Comparison of ENCODE assay signal across 11 cellular contexts in the genomic region with DNA sequence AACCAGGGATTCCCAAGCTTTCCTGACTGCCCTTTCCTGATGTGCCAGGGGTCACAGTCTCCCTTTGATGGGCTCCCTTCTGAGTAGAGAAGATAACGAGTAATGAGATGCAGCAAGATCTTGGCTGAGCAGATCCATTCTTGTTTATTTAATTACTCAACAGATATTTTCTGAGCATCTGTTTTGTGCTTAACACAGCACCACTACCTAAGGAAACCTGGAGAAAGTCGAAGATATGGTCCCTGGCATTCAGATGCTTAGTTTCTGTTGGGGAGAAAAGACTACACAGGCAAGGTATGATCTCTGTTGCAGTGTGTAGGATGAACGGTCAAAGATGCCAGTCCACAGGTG. TPM values are rescaled to one million over a fixed set of nuclear protein-coding genes. Genes with fewer than 3 reads are reported as not detected.
DNase-seq lines count a peak whose midpoint lies in the region; ATAC-seq and TF ChIP-seq lines count a peak whose summit lies in the region.
"Had no signal": no experiment of that assay in that cellular context is flagged by ENCODE, and none has a peak within 500 bp of the region (broad histone marks: within the 10 kb centered on the region; RNA-seq: fewer than 3 reads in every experiment).

No MANE protein-coding gene starts in this region.

- H2AFZ ChIP-seq in SK-N-SH (ENCODE audit: low read depth) (no peak overlapping the region), mammary epithelial cell (ENCODE audit: low read depth, low read length) (no peak overlapping the region)

- H4K20me1 ChIP-seq in SK-N-SH (ENCODE audit: insufficient read depth), result no peaks in the 10 kb centered on the region
- no peaks in the 10 kb centered on the region for H4K20me1 ChIP-seq in mammary epithelial cell (ENCODE audit: insufficient read depth, low read length)

- TF ChIP-seq RAD21 in SK-N-SH (IDR thresholded peaks at IDR 0.05; ENCODE audit: low read length), result no peak

- H3K4me1 ChIP-seq in SK-N-SH (ENCODE audit: control insufficient read depth in 1 of 2, insufficient read depth in 2 of 2, low read depth in 1 of 2, low read length in 1 of 2) (peaks cover 41 to 49% of the 10 kb centered on the region in 2 experiments), mammary epithelial cell (ENCODE audit: insufficient read depth, low read length) (peaks cover 46% of the 10 kb centered on the region), lower lobe of right lung (peaks cover 59% of the 10 kb centered on the region)

- H3K27me3 Mint-ChIP-seq in type B pancreatic cell, result peaks cover 3% of the 10 kb centered on the region
- peaks cover 10 to 38% of the 10 kb centered on the region in 2 donors for H3K27me3 Mint-ChIP-seq in effector memory CD8-positive, alpha-beta T cell

- intact Hi-C loops in mammary epithelial cell (cut with micrococcal nuclease) (loop anchor here (10.0 kb wide), 1 partner anchor 326 kb away; a partner anchor contains a TSS), lower lobe of right lung (cut with DNase I) (no loop called here)

- H3K4me3 Mint-ChIP-seq in type B pancreatic cell, result peak overlapping the region; percentile 95
- no peak overlapping the region for H3K4me3 Mint-ChIP-seq in effector memory CD8-positive, alpha-beta T cell
- H3K4me3 Mint-ChIP-seq: activated naive CD8-positive, alpha-beta T cell treated with anti-CD3 and anti-CD28 coated beads, Interleukin-2, amount 10 ng/mL, durations not matched to agents 7 days and 5 days had no signal

- no peaks in the 10 kb centered on the region for H3K9me2 ChIP-seq in SK-N-SH

- peaks cover 29% of the 10 kb centered on the region for H3K36me3 Mint-ChIP-seq in type B pancreatic cell
- H3K36me3 Mint-ChIP-seq in effector memory CD8-positive, alpha-beta T cell (ENCODE audit: insufficient read depth), result no peaks in the 10 kb centered on the region
- H3K36me3 Mint-ChIP-seq: activated naive CD8-positive, alpha-beta T cell treated with anti-CD3 and anti-CD28 coated beads, Interleukin-2, amount 10 ng/mL, durations not matched to agents 7 days and 5 days had no signal

- peaks cover 36% of the 10 kb centered on the region for H3F3A ChIP-seq in SK-N-SH (replicated peaks; ENCODE audit: insufficient read depth)

- H3K36me3 ChIP-seq in SK-N-SH (replicated peaks in 1 of 2; ENCODE audit: control insufficient read depth in 1 of 2, insufficient read depth in 2 of 2, low read length in 1 of 2) (peaks cover 11 to 21% of the 10 kb centered on the region in 2 experiments), mammary epithelial cell (ENCODE audit: insufficient read depth, low read length) (peaks cover 22% of the 10 kb centered on the region), lower lobe of right lung (peaks cover 13% of the 10 kb centered on the region)

- peaks cover 53% of the 10 kb centered on the region for H3K4me1 Mint-ChIP-seq in type B pancreatic cell (ENCODE audit: unreplicated experiment)
- peaks cover 4% of the 10 kb centered on the region in 2 donors for H3K4me1 Mint-ChIP-seq in effector memory CD8-positive, alpha-beta T cell (ENCODE audit: low read depth in 2 of 2)

- no peaks in the 10 kb centered on the region for H3K9me3 ChIP-seq in SK-N-SH
- H3K9me3 ChIP-seq in mammary epithelial cell (replicated peaks; ENCODE audit: insufficient read depth, low read length), result no peaks in the 10 kb centered on the region
- no peaks in the 10 kb centered on the region for H3K9me3 ChIP-seq in lower lobe of right lung

- peak overlapping the region; percentile 89 to 92 for H3K27ac ChIP-seq in SK-N-SH (ENCODE audit: low read depth in 2 of 2, low read length in 1 of 2)
- H3K27ac ChIP-seq in mammary epithelial cell (ENCODE audit: insufficient read depth, low read depth, low read length), result peak overlapping the region; percentile 84
- H3K27ac ChIP-seq in lower lobe of right lung, result peak overlapping the region; percentile 72

- H3K27me3 ChIP-seq in SK-N-SH (ENCODE audit: insufficient read depth) (no peaks in the 10 kb centered on the region), mammary epithelial cell (ENCODE audit: insufficient read depth, low read length) (no peaks in the 10 kb centered on the region), lower lobe of right lung (ENCODE audit: low read depth) (peaks cover 18% of the 10 kb centered on the region)

- POLR2A ChIA-PET in SK-N-SH (lab: Yijun Ruan, JAX), result interaction anchor here (1.6 kb wide), 1 partner anchor 93 kb away, joined by 5 read pairs; no protein-coding TSS in a partner anchor

- H3K4me3 ChIP-seq in SK-N-SH (ENCODE audit: low read depth in 2 of 2, low read length in 1 of 2) (peak overlapping the region in 1 of 2 experiments; percentile 82; a peak in 1 of 4 replicates), mammary epithelial cell (replicated peaks in 1 of 3; ENCODE audit: insufficient read depth in 1 of 3, low read depth in 2 of 3, low read length in 3 of 3) (peak overlapping the region; percentile 3 to 65 (median 64)), lower lobe of right lung (peak overlapping the region; percentile 85)

- WGBS in SK-N-SH (ENCODE audit: low lambda C conversion rate), result 48% methylated on average over 3 of the region's 3 CpGs
- 4% methylated on average over 3 of the region's 3 CpGs for WGBS in mammary epithelial cell (ENCODE audit: low coverage, missing lambda C conversion rate)

- ATAC-seq in SK-N-SH treated with all-trans-retinoic acid at 6 μM for 48 hours, result no peak
- no peak for ATAC-seq in lower lobe of right lung
- no peak for ATAC-seq in effector memory CD8-positive, alpha-beta T cell (replicated peaks)

- in situ Hi-C loops in mammary epithelial cell (cut with MboI; ENCODE audit: low sequenced_read_pairs in 2 of 2), result no loop called here

- peaks cover 50% of the 10 kb centered on the region for H3K79me2 ChIP-seq in SK-N-SH (ENCODE audit: insufficient read depth)
- H3K79me2 ChIP-seq in mammary epithelial cell (ENCODE audit: insufficient read depth, low read length), result peaks cover 91% of the 10 kb centered on the region

- BruUV-seq in mammary epithelial cell (replicated peaks; lab: Mats Ljungman, UMichigan), result no TSS peak

- H3K9ac ChIP-seq in SK-N-SH, result peak overlapping the region; percentile 70
- peak overlapping the region; percentile 74 for H3K9ac ChIP-seq in mammary epithelial cell (ENCODE audit: insufficient read depth, low read length)

- no peaks in the 10 kb centered on the region for H3K9me3 Mint-ChIP-seq in type B pancreatic cell
- no peaks in the 10 kb centered on the region for H3K9me3 Mint-ChIP-seq in effector memory CD8-positive, alpha-beta T cell
- H3K9me3 Mint-ChIP-seq: activated naive CD8-positive, alpha-beta T cell treated with anti-CD3 and anti-CD28 coated beads, Interleukin-2, amount 10 ng/mL, durations not matched to agents 7 days and 5 days had no signal

- H3K4me2 ChIP-seq in SK-N-SH, result peak overlapping the region; percentile 94
- peak overlapping the region; percentile 80 for H3K4me2 ChIP-seq in mammary epithelial cell (ENCODE audit: insufficient read depth, low read depth, low read length)

- TF ChIP-seq CTCF in SK-N-SH (IDR thresholded peaks at IDR 0.05) (no peak), mammary epithelial cell (conservative IDR thresholded peaks at IDR 0.05 in 1 of 2, IDR thresholded peaks at IDR 0.05 in 1 of 2; ENCODE audit: extremely low read depth in 1 of 2, insufficient read depth in 1 of 2, low read depth in 1 of 2, low read length in 2 of 2) (no peak), lower lobe of right lung (IDR thresholded peaks at IDR 0.05) (no peak), type B pancreatic cell (conservative IDR thresholded peaks at IDR 0.05) (no peak)

- peak overlapping the region; percentile 97 for H3K27ac Mint-ChIP-seq in type B pancreatic cell
- H3K27ac Mint-ChIP-seq in effector memory CD8-positive, alpha-beta T cell, result no peak overlapping the region
- H3K27ac Mint-ChIP-seq: activated naive CD8-positive, alpha-beta T cell treated with anti-CD3 and anti-CD28 coated beads, Interleukin-2, amount 10 ng/mL, durations not matched to agents 7 days and 5 days had no signal

- TF ChIP-seq EP300 in SK-N-SH (IDR thresholded peaks at IDR 0.05; ENCODE audit: borderline replicate concordance in 1 of 2, low read depth in 1 of 2, low read length in 1 of 2), result no peak

- CTCF ChIA-PET in SK-N-SH (lab: Yijun Ruan, JAX), result interaction anchor here (0.6 to 34.9 kb wide), 7 partner anchors 7 to 144 kb away, joined by 3 to 1566 read pairs (median 11); a partner anchor contains a TSS
- CTCF ChIA-PET in mammary epithelial cell (lab: Charles Lee; ENCODE audit: low non-redundant PET), result no interaction called here

- DNase-seq in SK-N-SH (no peak), mammary epithelial cell (no peak), lower lobe of right lung (no peak), type B pancreatic cell (ENCODE audit: extremely low spot score, unreplicated experiment) (no peak), NCI-H345 treated with DMSO at 0.1 percent for 48 hours (lab: John Stamatoyannopoulos, UW; ENCODE audit: unreplicated experiment) (no peak), glomerular visceral epithelial cell (ENCODE audit: extremely low spot score) (no peak)
- DNase-seq in effector memory CD8-positive, alpha-beta T cell, result no peak
- DNase-seq: activated naive CD8-positive, alpha-beta T cell treated with anti-CD3 and anti-CD28 coated beads, Interleukin-2, amount 10 ng/mL, durations not matched to agents 7 days and 5 days; erythroblast; NCI-H187 treated with DMSO at 0.1 percent for 48 hours had no signal

- dilution Hi-C loops in mammary epithelial cell (cut with HindIII; ENCODE audit: low sequenced_read_pairs), result loop anchor here (5.0 to 25.0 kb wide), 3 partner anchors 89 to 326 kb away; a partner anchor contains a TSS

RNA-seq across cellular contexts. Expression of a gene that starts 3.9 kb away (rescaled TPM):
- polyA plus RNA-seq in SK-N-SH (2012; rRNA removed) (24.4 and 36.2 TPM in 2 replicates), mammary epithelial cell (88.5 TPM)
- polyA plus RNA-seq in SK-N-SH (2012; cell fraction: cytosol; rRNA removed), result 20.0 and 24.7 TPM in 2 replicates
- polyA plus RNA-seq in SK-N-SH (2012; cell fraction: nucleus; rRNA removed), result 37.7 and 54.6 TPM in 2 replicates
- total RNA-seq in mammary epithelial cell (100 to 1,000 TPM; 234 to 275 TPM), lower lobe of right lung (28.7 TPM), type B pancreatic cell (ENCODE audit: low replicate concordance) (42.8 and 56.1 TPM in 2 replicates)
- polyA minus RNA-seq in mammary epithelial cell, result 247 TPM

RNA-seq across cellular contexts. Expression of a gene that starts 21.6 kb away (rescaled TPM):
- polyA plus RNA-seq in SK-N-SH (2012; rRNA removed), result 25.0 and 27.3 TPM in 2 replicates
- 20.8 and 25.7 TPM in 2 replicates for polyA plus RNA-seq in SK-N-SH (2012; cell fraction: cytosol; rRNA removed)
- 32.3 and 38.8 TPM in 2 replicates for polyA plus RNA-seq in SK-N-SH (2012; cell fraction: nucleus; rRNA removed)
- total RNA-seq in mammary epithelial cell, result 10 to 100 TPM; 32.0 to 35.0 TPM
- 29.9 TPM for polyA plus RNA-seq in mammary epithelial cell
- 33.4 TPM for polyA minus RNA-seq in mammary epithelial cell
- 54.5 TPM for total RNA-seq in lower lobe of right lung
- 17.3 and 40.7 TPM in 2 replicates for total RNA-seq in type B pancreatic cell (ENCODE audit: low replicate concordance)

RNA-seq across cellular contexts. Expression of a gene that starts 31.5 kb away (rescaled TPM):
- 9.1 and 9.5 TPM in 2 replicates for polyA plus RNA-seq in SK-N-SH (2012; rRNA removed)
- polyA plus RNA-seq in SK-N-SH (2012; cell fraction: cytosol; rRNA removed), result 5.4 and 7.8 TPM in 2 replicates
- polyA plus RNA-seq in SK-N-SH (2012; cell fraction: nucleus; rRNA removed), result 12.3 and 14.9 TPM in 2 replicates
- total RNA-seq in mammary epithelial cell, result 1 to 10 TPM; 3.6 to 6.7 TPM
- 6.7 TPM for polyA plus RNA-seq in mammary epithelial cell
- polyA minus RNA-seq in mammary epithelial cell, result not detected
- 9.8 TPM for total RNA-seq in lower lobe of right lung
- 10.2 and 12.6 TPM in 2 replicates for total RNA-seq in type B pancreatic cell (ENCODE audit: low replicate concordance)

RNA-seq across cellular contexts. Expression of a gene that starts 49.3 kb away (rescaled TPM):
- polyA plus RNA-seq in SK-N-SH (2012; rRNA removed), result 132 and 174 TPM in 2 replicates
- 103 and 123 TPM in 2 replicates for polyA plus RNA-seq in SK-N-SH (2012; cell fraction: cytosol; rRNA removed)
- 158 and 224 TPM in 2 replicates for polyA plus RNA-seq in SK-N-SH (2012; cell fraction: nucleus; rRNA removed)
- total RNA-seq in mammary epithelial cell, result 100 to 1,000 TPM in 1 of 2 donors, 10 to 100 TPM in 1; 61.3 to 120 TPM
- 217 TPM for polyA plus RNA-seq in mammary epithelial cell
- 327 TPM for polyA minus RNA-seq in mammary epithelial cell
- total RNA-seq in lower lobe of right lung, result 37.3 TPM
- total RNA-seq in type B pancreatic cell (ENCODE audit: low replicate concordance), result 78.0 and 134 TPM in 2 replicates

RNA-seq across cellular contexts. Expression of a gene that starts 56.2 kb away (rescaled TPM):
- polyA plus RNA-seq in SK-N-SH (2012; rRNA removed) (337 and 401 TPM in 2 replicates), mammary epithelial cell (332 TPM)
- 295 and 345 TPM in 2 replicates for polyA plus RNA-seq in SK-N-SH (2012; cell fraction: cytosol; rRNA removed)
- polyA plus RNA-seq in SK-N-SH (2012; cell fraction: nucleus; rRNA removed), result 185 and 217 TPM in 2 replicates
- total RNA-seq in mammary epithelial cell (100 to 1,000 TPM; 145 to 152 TPM), lower lobe of right lung (71.5 TPM), type B pancreatic cell (ENCODE audit: low replicate concordance) (153 and 177 TPM in 2 replicates)
- polyA minus RNA-seq in mammary epithelial cell, result 194 TPM
